ENCODE assay signal across 12 cellular contexts in genomic region chr5:10201223-10201868, GRCh38. TPM values are rescaled to one million over a fixed set of nuclear protein-coding genes. Genes with fewer than 3 reads are reported as not detected.
A peak's percentile ranks its signal among the peaks of the same experiment; 100 is the strongest.
DNase-seq lines count a peak whose midpoint lies in the region; ATAC-seq and TF ChIP-seq lines count a peak whose summit lies in the region.
"Had no signal": no experiment of that assay in that cellular context is flagged by ENCODE, and none has a peak within 500 bp of the region (broad histone marks: within the 10 kb centered on the region; RNA-seq: fewer than 3 reads in every experiment).

No MANE protein-coding gene starts in this region.

- peaks cover 4% of the 10 kb centered on the region for H3K36me3 Mint-ChIP-seq in neural progenitor cell

- TF ChIP-seq CTCF in dorsolateral prefrontal cortex (IDR thresholded peaks at IDR 0.05 in 54 of 56, conservative IDR thresholded peaks at IDR 0.05 in 2 of 56; ENCODE audit: low read depth in 1 of 56, partially characterized antibody in 56 of 56), result peak in 37 of 56 donors; percentile 13 to 47 (median 30)
- TF ChIP-seq CTCF in neural progenitor cell (IDR thresholded peaks at IDR 0.05), result peak; percentile 75
- no peak for TF ChIP-seq CTCF in stomach (IDR thresholded peaks at IDR 0.05)

- H3K27ac ChIP-seq in dorsolateral prefrontal cortex (no peak overlapping the region), neural progenitor cell (no peak overlapping the region), stomach (no peak overlapping the region)

- 33 to 53% (median 47%) methylated on average over 4 of the region's 4 CpGs for WGBS in stomach, 5 donors

- no peak for ATAC-seq in GM21528 (IDR thresholded peaks at IDR 0.05; ENCODE audit: low FRiP score, unreplicated experiment)
- ATAC-seq: naive thymus-derived CD4-positive, alpha-beta T cell had no signal

- peak; percentile 43 for DNase-seq in NCI-H2171 treated with DMSO at 0.1 percent for 48 hours (lab: John Stamatoyannopoulos, UW)
- DNase-seq in NCI-H2171 (lab: John Stamatoyannopoulos, UW), result no peak
- DNase-seq in NAMALWA (ENCODE audit: low spot score), result peak; percentile 24
- DNase-seq in dorsolateral prefrontal cortex, result no peak
- peak; percentile 61 for DNase-seq in neural progenitor cell (ENCODE audit: low spot score)
- no peak for DNase-seq in stomach
- DNase-seq in AG08396 (ENCODE audit: low spot score), result no peak
- DNase-seq: activated effector memory CD4-positive, alpha-beta T cell treated with Interleukin-2 at 50 U/mL for 16 hours; naive thymus-derived CD4-positive, alpha-beta T cell had no signal

- peaks cover 12% of the 10 kb centered on the region for H3F3A ChIP-seq in neural progenitor cell (ENCODE audit: low read depth)

- H3K36me3 ChIP-seq in neural progenitor cell (no peaks in the 10 kb centered on the region), stomach (no peaks in the 10 kb centered on the region)

- H3K9me3 Mint-ChIP-seq in neural progenitor cell, result peaks cover 11% of the 10 kb centered on the region

- H3K27ac Mint-ChIP-seq in neural progenitor cell, result no peak overlapping the region
- H3K27ac Mint-ChIP-seq: IgD-negative memory B cell; naive thymus-derived CD4-positive, alpha-beta T cell; T-helper 1 cell treated with Interleukin-12 subunit alpha and Interleukin-12 subunit beta and Interleukin-4 antibody, amounts not matched to agents 30 μg/mL and 1 μg/mL, for 36 hours had no signal

- no peaks in the 10 kb centered on the region for H4K20me1 ChIP-seq in neural progenitor cell (ENCODE audit: low read depth)

- intact Hi-C loops in dorsolateral prefrontal cortex (cut with DNase I), result no loop called here
- intact Hi-C loops in stomach (cut with DNase I; ENCODE audit: low total_unique reads), result no loop called here

- no peak overlapping the region for H3K4me3 Mint-ChIP-seq in neural progenitor cell
- H3K4me3 Mint-ChIP-seq: IgD-negative memory B cell; naive thymus-derived CD4-positive, alpha-beta T cell; T-helper 1 cell treated with Interleukin-12 subunit alpha and Interleukin-12 subunit beta and Interleukin-4 antibody, amounts not matched to agents 30 μg/mL and 1 μg/mL, for 36 hours had no signal

- TF ChIP-seq POLR2A in stomach (IDR thresholded peaks at IDR 0.05), result no peak

- H3K4me1 ChIP-seq in neural progenitor cell, result peaks cover 16% of the 10 kb centered on the region
- no peaks in the 10 kb centered on the region for H3K4me1 ChIP-seq in stomach

- H3K4me1 Mint-ChIP-seq in neural progenitor cell, result no peaks in the 10 kb centered on the region
- H3K4me1 Mint-ChIP-seq: IgD-negative memory B cell; naive thymus-derived CD4-positive, alpha-beta T cell had no signal

- peak overlapping the region; percentile 66 for H3K4me2 ChIP-seq in neural progenitor cell

- no peaks in the 10 kb centered on the region for H3K79me2 ChIP-seq in neural progenitor cell (ENCODE audit: low read depth)

- peak overlapping the region; percentile 80 for H2AFZ ChIP-seq in neural progenitor cell (replicated peaks)

- H3K4me3 ChIP-seq in dorsolateral prefrontal cortex, result no peak overlapping the region
- no peak overlapping the region for H3K4me3 ChIP-seq in neural progenitor cell
- H3K4me3 ChIP-seq in stomach, result no peak overlapping the region

- H3K9ac ChIP-seq in neural progenitor cell, result no peak overlapping the region

- no peaks in the 10 kb centered on the region for H3K27me3 Mint-ChIP-seq in neural progenitor cell (ENCODE audit: insufficient read depth, low read depth)
- H3K27me3 Mint-ChIP-seq: IgD-negative memory B cell; naive thymus-derived CD4-positive, alpha-beta T cell had no signal

- H3K27me3 ChIP-seq in dorsolateral prefrontal cortex (no peaks in the 10 kb centered on the region), neural progenitor cell (no peaks in the 10 kb centered on the region), stomach (no peaks in the 10 kb centered on the region)

- H3K9me3 ChIP-seq in neural progenitor cell (ENCODE audit: low read depth) (peaks cover 5% of the 10 kb centered on the region), stomach (peaks cover 4 to 25% (median 14%) of the 10 kb centered on the region in 4 donors)

- no peak for TF ChIP-seq EP300 in stomach (IDR thresholded peaks at IDR 0.05)

RNA-seq across cellular contexts. Expression of gene ATPSCKMT, which starts 48.3 kb away (rescaled TPM):
- total RNA-seq in dorsolateral prefrontal cortex (10 to 100 TPM; 16.3 to 80.8 (median 33.6) TPM), neural progenitor cell (ENCODE audit: low replicate concordance) (31.7 and 50.8 TPM in 2 replicates), stomach (10 to 100 TPM in 3 of 5 donors, 1 to 10 TPM in 2; 2.3 to 26.8 (median 20.7) TPM)
- 10 to 100 TPM in 2 of 3 donors, 1 to 10 TPM in 1; 8.1 to 12.0 (median 10.5) TPM for polyA plus RNA-seq in stomach

RNA-seq across cellular contexts. Expression of gene CCT5, which starts 48.7 kb away (rescaled TPM):
- total RNA-seq in dorsolateral prefrontal cortex, result 100 to 1,000 TPM in 44 of 120 experiments, 10 to 100 TPM in 76; 51.3 to 143 (median 92.4) TPM
- 532 TPM in 2 replicates for total RNA-seq in neural progenitor cell (ENCODE audit: low replicate concordance)
- total RNA-seq in stomach, result 100 to 1,000 TPM in 3 of 5 donors, 10 to 100 TPM in 2; 18.5 to 201 (median 116) TPM
- polyA plus RNA-seq in stomach, result 100 to 1,000 TPM; 104 to 116 (median 109) TPM

Comparison
In these comparisons a context has a peak if more than half of its experiments do, and no peak if none do; other contexts are left out.
1. DNase-seq: peak in NCI-H2171 treated with DMSO at 0.1 percent for 48 hours (single experiment), NAMALWA (single experiment) and neural progenitor cell (single experiment); none in NCI-H2171 (single experiment), dorsolateral prefrontal cortex (0 of 10), stomach (single experiment) and AG08396 (single experiment).
2. CTCF ChIP-seq: peak in dorsolateral prefrontal cortex (37 of 56) and neural progenitor cell (single experiment); none in stomach (0 of 7).